ENCODE assay signal across 24 cellular contexts in the genomic region with DNA sequence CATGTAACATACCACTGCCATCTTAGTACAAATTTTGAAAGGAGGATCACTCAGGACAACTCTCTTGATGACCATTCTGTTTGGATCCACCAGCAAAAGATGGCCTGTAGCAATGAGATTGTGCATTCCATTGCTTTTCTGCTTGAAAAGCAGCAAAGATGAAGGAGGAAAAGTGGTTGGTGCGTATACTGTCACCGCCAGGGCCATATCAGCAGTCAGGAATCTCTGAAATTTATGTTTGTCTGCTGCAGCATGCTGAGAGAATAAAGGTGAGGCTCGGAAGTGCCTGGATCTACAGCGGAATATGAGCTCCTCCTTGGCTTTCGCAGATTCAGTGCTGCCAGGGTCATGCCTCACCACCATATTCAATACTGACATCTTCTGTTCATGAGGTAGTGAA.
"Had no signal": no experiment of that assay in that cellular context is flagged by ENCODE, and none has a peak within 500 bp of the region (broad histone marks: within the 10 kb centered on the region; RNA-seq: fewer than 3 reads in every experiment).

No MANE protein-coding gene starts in this region.

- H3K36me3 ChIP-seq: heart left ventricle, neutrophil, right lobe of liver, thoracic aorta, uterus had no signal

- H3K36me3 Mint-ChIP-seq: naive thymus-derived CD4-positive, alpha-beta T cell; stimulated activated naive B cell treated with anti-CD40 and anti-IgM and Interleukin-4, amounts not matched to agents 10 μg/mL and 1 μg/mL and 100 μg/mL, for 72 hours; type B pancreatic cell had no signal

- FAIRE-seq: endothelial cell of umbilical vein, islet of Langerhans had no signal

- H3K27ac ChIP-seq: foreskin keratinocyte, heart left ventricle, neutrophil, psoas muscle, right lobe of liver, thoracic aorta had no signal

- H3K4me3 ChIP-seq: heart left ventricle, psoas muscle, right lobe of liver, thoracic aorta, uterus had no signal

- H3K27me3 Mint-ChIP-seq: dendritic cell treated with granulocyte-macrophage colony-stimulating factor and Interleukin-4, amounts not matched to agents 40 ng/mL and 50 ng/mL, for 4 days; type B pancreatic cell had no signal

- H3K9me3 Mint-ChIP-seq: dendritic cell treated with granulocyte-macrophage colony-stimulating factor and Interleukin-4, amounts not matched to agents 40 ng/mL and 50 ng/mL, for 4 days; endodermal cell; stimulated activated naive B cell treated with anti-CD40 and anti-IgM and Interleukin-4, amounts not matched to agents 10 μg/mL and 1 μg/mL and 100 μg/mL, for 72 hours; stimulated activated naive CD8-positive, alpha-beta T cell treated with anti-CD3 and anti-CD28 coated beads, Interleukin-15, amount 100 ng/mL, for 72 hours; type B pancreatic cell had no signal

- ATAC-seq: foreskin keratinocyte; heart left ventricle; naive thymus-derived CD4-positive, alpha-beta T cell; psoas muscle; right lobe of liver; stimulated activated naive B cell treated with anti-CD40 and anti-IgM and Interleukin-4, amounts not matched to agents 10 μg/mL and 1 μg/mL and 100 μg/mL, for 72 hours; stimulated activated naive CD8-positive, alpha-beta T cell treated with anti-CD3 and anti-CD28 coated beads, Interleukin-15, amount 100 ng/mL, for 72 hours had no signal

- DNase-seq: endodermal cell; erythroblast; foreskin keratinocyte; heart left ventricle; hypothalamus; kidney glomerular epithelial cell; mammary epithelial cell; midbrain; naive thymus-derived CD4-positive, alpha-beta T cell; psoas muscle; retina; right lobe of liver; stimulated activated CD4-positive, alpha-beta T cell treated with anti-CD3 and anti-CD28 coated beads, Interleukin-2, amount 100 ng/mL, for 24 hours; stimulated activated CD4-positive, alpha-beta T cell treated with anti-CD3 and anti-CD28 coated beads, Interleukin-4, amount 100 ng/mL, for 4 hours; stimulated activated naive B cell treated with anti-CD40 and anti-IgM and Interleukin-4, amounts not matched to agents 10 μg/mL and 1 μg/mL and 100 μg/mL, for 72 hours; stimulated activated naive CD8-positive, alpha-beta T cell treated with anti-CD3 and anti-CD28 coated beads, Interleukin-15, amount 100 ng/mL, for 72 hours; substantia nigra; uterus had no signal

- H3K9me3 ChIP-seq: heart left ventricle, neutrophil, psoas muscle, right lobe of liver, thoracic aorta, uterus had no signal

- H3K4me1 Mint-ChIP-seq: endodermal cell; stimulated activated naive CD8-positive, alpha-beta T cell treated with anti-CD3 and anti-CD28 coated beads, Interleukin-15, amount 100 ng/mL, for 72 hours had no signal

- H3K27me3 ChIP-seq: foreskin keratinocyte, neutrophil, right lobe of liver, uterus had no signal

- H3K27ac Mint-ChIP-seq: dendritic cell treated with granulocyte-macrophage colony-stimulating factor and Interleukin-4, amounts not matched to agents 40 ng/mL and 50 ng/mL, for 4 days; endodermal cell; naive thymus-derived CD4-positive, alpha-beta T cell; stimulated activated naive B cell treated with anti-CD40 and anti-IgM and Interleukin-4, amounts not matched to agents 10 μg/mL and 1 μg/mL and 100 μg/mL, for 72 hours; stimulated activated naive CD8-positive, alpha-beta T cell treated with anti-CD3 and anti-CD28 coated beads, Interleukin-15, amount 100 ng/mL, for 72 hours; type B pancreatic cell had no signal

- H3K4me3 Mint-ChIP-seq: dendritic cell treated with granulocyte-macrophage colony-stimulating factor and Interleukin-4, amounts not matched to agents 40 ng/mL and 50 ng/mL, for 4 days; endodermal cell; naive thymus-derived CD4-positive, alpha-beta T cell; stimulated activated naive B cell treated with anti-CD40 and anti-IgM and Interleukin-4, amounts not matched to agents 10 μg/mL and 1 μg/mL and 100 μg/mL, for 72 hours; stimulated activated naive CD8-positive, alpha-beta T cell treated with anti-CD3 and anti-CD28 coated beads, Interleukin-15, amount 100 ng/mL, for 72 hours; type B pancreatic cell had no signal

- H3K4me1 ChIP-seq: foreskin keratinocyte, psoas muscle, right lobe of liver, uterus had no signal
